ENCODE assay signal across 9 cellular contexts in genomic region chr2:96427917-96428316, GRCh38.
DNase-seq lines count a peak whose midpoint lies in the region; ATAC-seq and TF ChIP-seq lines count a peak whose summit lies in the region.
"Had no signal": no experiment of that assay in that cellular context is flagged by ENCODE, and none has a peak within 500 bp of the region (broad histone marks: within the 10 kb centered on the region; RNA-seq: fewer than 3 reads in every experiment).

No MANE protein-coding gene starts in this region.

- H3K4me3 Mint-ChIP-seq in MCF 10A (ENCODE audit: unreplicated experiment) = no peak overlapping the region

- ATAC-seq in GM18498 (IDR thresholded peaks at IDR 0.05; ENCODE audit: unreplicated experiment) = no peak

- DNase-seq in Daoy (ENCODE audit: low read depth) (peak; percentile 83), MCF 10A (ENCODE audit: unreplicated experiment) (peak; percentile 95), myocyte (ENCODE audit: low read depth) (peak; percentile 40), foreskin melanocyte (no peak), HUDEP-2 (lab: John Stamatoyannopoulos, UW; ENCODE audit: unreplicated experiment in 76 of 76) (no peak)
- DNase-seq: activated naive CD4-positive, alpha-beta T cell treated with anti-CD3 and anti-CD28 coated beads, Interleukin-2, amount 50 U/mL, for 16 hours; head of caudate nucleus had no signal

- no peaks in the 10 kb centered on the region for H3K36me3 Mint-ChIP-seq in MCF 10A (ENCODE audit: insufficient read depth, unreplicated experiment)

- intact Hi-C loops in MCF 10A (cut with micrococcal nuclease) = no loop called here

- TF ChIP-seq RAD21 in Ishikawa (IDR thresholded peaks at IDR 0.05; ENCODE audit: low read depth) = peak; percentile 20; the same call in 1 of the 2 replicates

- CTCF ChIA-PET in MCF 10A (lab: Yijun Ruan, JAX) = interaction anchor here (0.6 to 1.8 kb wide), 4 partner anchors 18 to 253 kb away, joined by 3 to 10 read pairs (median 4); no protein-coding TSS in a partner anchor

- no TSS peak for BruUV-seq in MCF 10A (replicated peaks; lab: Mats Ljungman, UMichigan)

- no peaks in the 10 kb centered on the region for H3K9me3 Mint-ChIP-seq in MCF 10A (ENCODE audit: unreplicated experiment)

- peaks cover 10% of the 10 kb centered on the region for H3K4me1 Mint-ChIP-seq in MCF 10A (ENCODE audit: insufficient read depth, unreplicated experiment)

- POLR2A ChIA-PET in MCF 10A (lab: Yijun Ruan, JAX) = no interaction called here

- no peaks in the 10 kb centered on the region for H3K27me3 Mint-ChIP-seq in MCF 10A (ENCODE audit: insufficient read depth, unreplicated experiment)

- H3K27ac Mint-ChIP-seq in MCF 10A (ENCODE audit: low read depth, unreplicated experiment) = peak overlapping the region; percentile 60

- TF ChIP-seq EP300 in Ishikawa (IDR thresholded peaks at IDR 0.05; ENCODE audit: borderline replicate concordance) = peak; percentile 92

- TF ChIP-seq CTCF in MCF 10A (IDR thresholded peaks at IDR 0.05; ENCODE audit: unreplicated experiment) = no peak

TF ChIP-seq in Ishikawa, 13 proteins besides CTCF, POLR2A, EP300 and RAD21:
- TF ChIP-seq FOXM1 (IDR thresholded peaks at IDR 0.05; ENCODE audit: borderline replicate concordance, low read depth) (peak; percentile 86), MAX (IDR thresholded peaks at IDR 0.05) (peak; percentile 34), TAF1 (IDR thresholded peaks at IDR 0.05; ENCODE audit: low read depth) (no peak), NFIC (IDR thresholded peaks at IDR 0.05) (peak; percentile 98), USF1 (IDR thresholded peaks at IDR 0.05) (peak; percentile 59), ZBTB7A (IDR thresholded peaks at IDR 0.05; ENCODE audit: low read depth) (no peak), EGR1 (IDR thresholded peaks at IDR 0.05) (no peak), CREB1 (IDR thresholded peaks at IDR 0.05; ENCODE audit: low read depth) (0 out of 2 replicates have a peak, but pooled peaks have one; percentile 19), TCF12 (IDR thresholded peaks at IDR 0.05; ENCODE audit: low read depth) (peak; percentile 94), CEBPB (IDR thresholded peaks at IDR 0.05) (peak; percentile 57), REST (IDR thresholded peaks at IDR 0.05; ENCODE audit: low read depth) (no peak), TEAD4 (IDR thresholded peaks at IDR 0.05) (peak; percentile 86), YY1 (IDR thresholded peaks at IDR 0.05; ENCODE audit: low read depth) (no peak)

Comparison
In these comparisons a context has a peak if more than half of its experiments do, and no peak if none do; other contexts are left out.
1. DNase-seq: peak in Daoy (single experiment), MCF 10A (single experiment) and myocyte (single experiment); none in foreskin melanocyte (single experiment) and HUDEP-2 (0 of 76).